In the genomic region with DNA sequence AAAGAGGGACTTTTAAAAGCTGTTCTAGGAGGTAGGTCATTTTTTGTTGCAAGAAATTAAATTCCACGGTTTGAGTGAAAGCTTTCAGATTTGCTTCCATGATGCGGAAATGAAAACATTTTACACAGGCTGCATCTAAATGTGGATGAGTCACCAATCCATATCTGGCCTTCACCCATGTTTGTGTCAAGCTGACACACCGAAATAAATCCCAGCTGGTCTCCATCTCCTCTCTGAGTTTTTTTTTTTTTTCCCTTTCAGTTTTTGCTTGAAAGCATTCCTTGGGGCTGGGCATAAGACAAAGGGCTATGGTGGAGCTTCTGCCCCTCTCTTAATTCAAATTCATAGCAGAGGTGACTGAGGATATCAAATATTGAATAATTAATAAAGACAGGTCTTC, we compare ENCODE assay signal across 19 cellular contexts.
A peak's percentile ranks its signal among the peaks of the same experiment; 100 is the strongest.
DNase-seq lines count a peak whose midpoint lies in the region; ATAC-seq, FAIRE-seq and TF ChIP-seq lines count a peak whose summit lies in the region.
"Had no signal": no experiment of that assay in that cellular context is flagged by ENCODE, and none has a peak within 500 bp of the region (broad histone marks: within the 10 kb centered on the region; RNA-seq: fewer than 3 reads in every experiment).

No MANE protein-coding gene starts in this region.

- H3K9me3 ChIP-seq in T-helper 17 cell (ENCODE audit: control insufficient read depth, low read length, poor library complexity, severe bottlenecking) = no peaks in the 10 kb centered on the region
- H3K9me3 ChIP-seq: gastrocnemius medialis, uterus had no signal

- no peak overlapping the region for H3K27ac ChIP-seq in coronary artery
- H3K27ac ChIP-seq: gastrocnemius medialis, PC-9, skin epidermis, uterus had no signal

- H3K4me1 Mint-ChIP-seq in T-helper 17 cell = no peaks in the 10 kb centered on the region
- H3K4me1 Mint-ChIP-seq: activated CD8-positive, alpha-beta memory T cell treated with anti-CD3 and anti-CD28 coated beads, Interleukin-2, amount 10 ng/mL, durations not matched to agents 7 days and 5 days; stimulated activated naive B cell treated with anti-CD40 and anti-IgM and Interleukin-4, amounts not matched to agents 10 μg/mL and 1 μg/mL and 100 μg/mL, for 72 hours had no signal

- H3K27ac Mint-ChIP-seq in T-helper 17 cell = no peak overlapping the region
- H3K27ac Mint-ChIP-seq: activated CD8-positive, alpha-beta memory T cell treated with anti-CD3 and anti-CD28 coated beads, Interleukin-2, amount 10 ng/mL, durations not matched to agents 7 days and 5 days; stimulated activated naive B cell treated with anti-CD40 and anti-IgM and Interleukin-4, amounts not matched to agents 10 μg/mL and 1 μg/mL and 100 μg/mL, for 72 hours had no signal

- TF ChIP-seq POLR2A in GM18505 (IDR thresholded peaks at IDR 0.05; ENCODE audit: borderline replicate concordance, extremely low read depth, insufficient read depth, insufficient read length) (no peak), GM12892 (IDR thresholded peaks at IDR 0.05; ENCODE audit: low read depth, low read length) (no peak)

- ATAC-seq in GM18505 (IDR thresholded peaks at IDR 0.05; ENCODE audit: unreplicated experiment) (no peak), T-helper 17 cell (no peak), GM21390 (IDR thresholded peaks at IDR 0.05; ENCODE audit: unreplicated experiment) (no peak)
- ATAC-seq: activated CD8-positive, alpha-beta memory T cell treated with anti-CD3 and anti-CD28 coated beads, Interleukin-2, amount 10 ng/mL, durations not matched to agents 7 days and 5 days; gastrocnemius medialis; HCT116; stimulated activated naive B cell treated with anti-CD40 and anti-IgM and Interleukin-4, amounts not matched to agents 10 μg/mL and 1 μg/mL and 100 μg/mL, for 72 hours had no signal

- H3K27me3 Mint-ChIP-seq in T-helper 17 cell = no peaks in the 10 kb centered on the region
- H3K27me3 Mint-ChIP-seq: activated CD8-positive, alpha-beta memory T cell treated with anti-CD3 and anti-CD28 coated beads, Interleukin-2, amount 10 ng/mL, durations not matched to agents 7 days and 5 days; stimulated activated naive B cell treated with anti-CD40 and anti-IgM and Interleukin-4, amounts not matched to agents 10 μg/mL and 1 μg/mL and 100 μg/mL, for 72 hours had no signal

- no peak for FAIRE-seq in GM12892 (lab: Jason Lieb, UNC)

- H3K36me3 Mint-ChIP-seq in T-helper 17 cell (ENCODE audit: low read depth) = no peaks in the 10 kb centered on the region
- H3K36me3 Mint-ChIP-seq: activated CD8-positive, alpha-beta memory T cell treated with anti-CD3 and anti-CD28 coated beads, Interleukin-2, amount 10 ng/mL, durations not matched to agents 7 days and 5 days; stimulated activated naive B cell treated with anti-CD40 and anti-IgM and Interleukin-4, amounts not matched to agents 10 μg/mL and 1 μg/mL and 100 μg/mL, for 72 hours had no signal

- peak overlapping the region; percentile 23 for H3K4me3 ChIP-seq in coronary artery
- H3K4me3 ChIP-seq: gastrocnemius medialis, PC-9, skin epidermis, uterus had no signal

- no peak for TF ChIP-seq CTCF in coronary artery (IDR thresholded peaks at IDR 0.05)

- DNase-seq in Daoy (ENCODE audit: low read depth) (peak; percentile 60), NCI-H446 treated with DMSO at 0.1 percent for 48 hours (lab: John Stamatoyannopoulos, UW) (peak; percentile 46), coronary artery (ENCODE audit: low spot score) (no peak), mucosa of gallbladder (ENCODE audit: low spot score) (peak; percentile 73), T-helper 17 cell (no peak), GM12892 (ENCODE audit: insufficient read length) (no peak)
- DNase-seq: activated CD8-positive, alpha-beta memory T cell treated with anti-CD3 and anti-CD28 coated beads, Interleukin-2, amount 10 ng/mL, durations not matched to agents 7 days and 5 days; DMS79 treated with DMSO at 0.1 percent for 48 hours; gastrocnemius medialis; mesendoderm; NCI-H1930; NCI-H526; PC-9; stimulated activated naive B cell treated with anti-CD40 and anti-IgM and Interleukin-4, amounts not matched to agents 10 μg/mL and 1 μg/mL and 100 μg/mL, for 72 hours; uterus had no signal

- no peak overlapping the region for H3K4me3 Mint-ChIP-seq in T-helper 17 cell
- H3K4me3 Mint-ChIP-seq: activated CD8-positive, alpha-beta memory T cell treated with anti-CD3 and anti-CD28 coated beads, Interleukin-2, amount 10 ng/mL, durations not matched to agents 7 days and 5 days; stimulated activated naive B cell treated with anti-CD40 and anti-IgM and Interleukin-4, amounts not matched to agents 10 μg/mL and 1 μg/mL and 100 μg/mL, for 72 hours had no signal

Comparison
In these comparisons a context has a peak if more than half of its experiments do, and no peak if none do; other contexts are left out.
1. DNase-seq: peak in Daoy (single experiment), NCI-H446 treated with DMSO at 0.1 percent for 48 hours (single experiment) and mucosa of gallbladder (single experiment); none in coronary artery (single experiment), T-helper 17 cell (0 of 3) and GM12892 (single experiment).